ENCODE assay signal across 19 cellular contexts in the genomic region with DNA sequence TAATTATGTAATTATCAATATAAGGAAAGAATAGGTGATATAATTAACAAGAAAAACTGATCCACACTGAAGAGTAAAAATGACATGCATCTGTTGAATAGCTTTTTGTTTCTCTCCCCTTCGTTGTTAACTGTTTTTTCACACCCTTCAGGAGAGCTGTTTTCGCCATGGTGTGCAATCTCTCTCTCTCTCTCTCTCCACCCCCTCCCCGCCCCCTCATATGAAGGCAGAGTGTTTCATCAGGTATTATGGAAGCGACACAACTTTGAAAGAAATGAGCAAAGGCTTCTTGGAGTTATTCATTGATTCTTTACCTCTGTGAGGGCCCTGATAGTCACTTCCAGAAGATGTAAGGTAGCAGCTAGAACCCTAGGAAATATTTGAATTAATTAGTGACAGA.
"Had no signal": no experiment of that assay in that cellular context is flagged by ENCODE, and none has a peak within 500 bp of the region (broad histone marks: within the 10 kb centered on the region; RNA-seq: fewer than 3 reads in every experiment).

No MANE protein-coding gene starts in this region.

- H3K9me3 ChIP-seq: body of pancreas, colonic mucosa, psoas muscle, right lobe of liver, transverse colon, vagina had no signal

- H3K27ac ChIP-seq: body of pancreas, colonic mucosa, right lobe of liver, transverse colon, vagina had no signal

- DNase-seq: activated CD4-positive, alpha-beta T cell treated with anti-CD3 and anti-CD28 coated beads, Interleukin-2, amount 10 ng/mL, durations not matched to agents 7 days and 5 days; activated CD8-positive, alpha-beta memory T cell treated with anti-CD3 and anti-CD28 coated beads, Interleukin-2, amount 50 U/mL, for 48 hours; activated gamma-delta T cell treated with Interleukin-2 at 50 U/mL for 16 hours; activated naive CD8-positive, alpha-beta T cell treated with anti-CD3 and anti-CD28 coated beads for 36 hours; body of pancreas; central memory CD4-positive, alpha-beta T cell; colonic mucosa; hypothalamus; nephron progenitor cell; psoas muscle; right lobe of liver; stimulated activated CD4-positive, alpha-beta T cell treated with anti-CD3 and anti-CD28 coated beads, Interleukin-4, amount 100 ng/mL, for 4 hours; stimulated activated CD8-positive, alpha-beta memory T cell treated with anti-CD3 and anti-CD28 coated beads, Interleukin-4, amount 100 ng/mL, for 48 hours; stimulated activated naive CD4-positive, alpha-beta T cell treated with Interleukin-2 at 50 U/mL for 16 hours; substantia nigra; transverse colon had no signal

- H3K4me1 ChIP-seq: body of pancreas, right lobe of liver, vagina had no signal

- H3K27me3 ChIP-seq: body of pancreas, colonic mucosa, vagina had no signal

- H3K4me3 ChIP-seq: body of pancreas, colonic mucosa, psoas muscle, right lobe of liver, smooth muscle cell, transverse colon, vagina had no signal

- ATAC-seq: body of pancreas, esophagus mucosa, psoas muscle, right lobe of liver had no signal

- H3K36me3 ChIP-seq: colonic mucosa, right lobe of liver, transverse colon, vagina had no signal
